In genomic region chr20:60378620-60379019, GRCh38 we compare ENCODE assay signal across 7 cellular contexts.
"Had no signal": no experiment of that assay in that cellular context is flagged by ENCODE, and none has a peak within 500 bp of the region (broad histone marks: within the 10 kb centered on the region; RNA-seq: fewer than 3 reads in every experiment).

No MANE protein-coding gene starts in this region.

- DNase-seq: IMR-90, KBM-7, KG1 had no signal

- H3K27me3 Mint-ChIP-seq: IgD-negative memory B cell had no signal

- H3K4me2 ChIP-seq: KMS-11 had no signal

- H3K4me3 Mint-ChIP-seq: IgD-negative memory B cell had no signal

- H3K4me1 Mint-ChIP-seq: IgD-negative memory B cell had no signal

- H3K9ac ChIP-seq: KMS-11 had no signal

- H3K27ac Mint-ChIP-seq: IgD-negative memory B cell had no signal

- H3K27ac ChIP-seq: HL-60, KMS-11 had no signal

- H3K36me3 Mint-ChIP-seq: IgD-negative memory B cell had no signal

- H3K4me3 ChIP-seq: K562 had no signal
